ENCODE assay signal across 35 cellular contexts in the genomic region with DNA sequence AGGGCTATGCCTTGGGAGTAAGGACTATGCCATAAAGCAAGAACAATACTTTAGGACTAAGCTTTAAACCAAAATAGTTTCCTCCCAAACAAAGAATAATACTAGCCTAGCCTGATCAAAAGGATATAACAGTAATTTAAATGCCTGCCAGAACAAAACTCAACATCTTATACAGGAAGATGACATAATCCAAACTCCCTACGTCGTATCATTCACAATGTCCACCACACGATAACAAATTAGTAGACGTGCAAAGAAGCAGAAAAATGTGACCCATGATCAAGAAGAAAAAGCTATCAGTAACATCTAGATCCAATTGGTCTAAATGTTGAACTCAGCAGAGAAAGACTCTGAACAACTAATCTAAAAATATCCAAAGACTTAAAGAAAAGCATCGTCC.
"Had no signal": no experiment of that assay in that cellular context is flagged by ENCODE, and none has a peak within 500 bp of the region (broad histone marks: within the 10 kb centered on the region; RNA-seq: fewer than 3 reads in every experiment).

No MANE protein-coding gene starts in this region.

- FAIRE-seq: astrocyte, TTC549 had no signal

- H3K27me3 ChIP-seq: adrenal gland, body of pancreas, brain microvascular endothelial cell, breast epithelium had no signal

- H3K4me1 ChIP-seq: adrenal gland, body of pancreas, breast epithelium had no signal

- H3K27ac Mint-ChIP-seq: activated B cell treated with CpG ODN at 0.5 μM for 24 hours; activated CD4-positive, alpha-beta memory T cell treated with anti-CD3 and anti-CD28 coated beads for 36 hours; activated CD4-positive, alpha-beta T cell treated with anti-CD3 and anti-CD28 coated beads, Interleukin-2, amount 10 ng/mL, durations not matched to agents 24 days and 14 days; activated CD8-positive, alpha-beta T cell treated with anti-CD3 and anti-CD28 coated beads for 36 hours; activated naive CD4-positive, alpha-beta T cell treated with anti-CD3 and anti-CD28 coated beads for 36 hours; activated naive CD4-positive, alpha-beta T cell treated with anti-CD3 and anti-CD28 coated beads, Interleukin-2, amount 50 U/mL, for 72 hours; activated naive CD8-positive, alpha-beta T cell treated with anti-CD3 and anti-CD28 coated beads for 36 hours; activated T-cell treated with anti-CD3 and anti-CD28 coated beads, Interleukin-2, amount 50 U/mL, for 72 hours; activated T-helper 1 cell treated with anti-CD3 and anti-CD28 coated beads, Interleukin-12 subunit alpha, Interleukin-12 subunit beta, Interleukin-2, Interleukin-4 antibody, amounts not matched to agents 30 ng/mL and 10 ng/mL and 1 ng/mL, durations not matched to agents 14 hours and 24 hours and 36 hours; activated T-helper 17 cell treated with anti-CD3 and anti-CD28 coated beads, Interleukin-2, amount 50 U/mL, for 72 hours; T-helper 2 cell treated with Interferon-gamma antibody and Interleukin-4, amounts not matched to agents 5 μg/mL and 100 μg/mL, for 36 hours had no signal

- H3K36me3 ChIP-seq: adrenal gland, brain microvascular endothelial cell, breast epithelium had no signal

- ATAC-seq: activated CD8-positive, alpha-beta T cell treated with anti-CD3 and anti-CD28 coated beads for 36 hours; activated naive CD4-positive, alpha-beta T cell treated with anti-CD3 and anti-CD28 coated beads, Interleukin-2, amount 50 U/mL, for 72 hours; activated T-cell treated with anti-CD3 and anti-CD28 coated beads, Interleukin-2, amount 50 U/mL, for 4 hours; activated T-cell treated with anti-CD3 and anti-CD28 coated beads, Interleukin-2, amount 50 U/mL, for 72 hours; activated T-helper 17 cell treated with anti-CD3 and anti-CD28 coated beads, Interleukin-2, amount 50 U/mL, for 72 hours; body of pancreas had no signal

- DNase-seq: activated B cell treated with CpG ODN at 0.5 μM for 24 hours; activated CD4-positive, alpha-beta memory T cell treated with anti-CD3 and anti-CD28 coated beads for 36 hours; activated CD4-positive, alpha-beta T cell treated with anti-CD3 and anti-CD28 coated beads for 4 hours; activated CD4-positive, alpha-beta T cell treated with anti-CD3 and anti-CD28 coated beads, Interleukin-2, amount 10 ng/mL, durations not matched to agents 24 days and 14 days; activated CD4-positive, alpha-beta T cell treated with anti-CD3 and anti-CD28 coated beads, Interleukin-2, amount 50 U/mL, for 1 hour; activated CD4-positive, alpha-beta T cell treated with anti-CD3 and anti-CD28 coated beads, Interleukin-2, amount 50 U/mL, for 4 hours; activated CD4-positive, CD25-positive, alpha-beta regulatory T cell treated with anti-CD3 and anti-CD28 coated beads, Interleukin-2, amount 50 U/mL, for 72 hours; activated CD8-positive, alpha-beta memory T cell treated with anti-CD3 and anti-CD28 coated beads, Interleukin-2, amount 50 U/mL, for 4 hours; activated CD8-positive, alpha-beta T cell treated with anti-CD3 and anti-CD28 coated beads for 36 hours; activated effector memory CD4-positive, alpha-beta T cell treated with anti-CD3 and anti-CD28 coated beads, Interleukin-2, amount 50 U/mL, for 16 hours; activated gamma-delta T cell treated with Interleukin-2 at 50 U/mL for 16 hours; activated naive CD4-positive, alpha-beta T cell; activated naive CD4-positive, alpha-beta T cell treated with anti-CD3 and anti-CD28 coated beads for 36 hours; activated naive CD4-positive, alpha-beta T cell treated with anti-CD3 and anti-CD28 coated beads, Interleukin-2, amount 50 U/mL, for 16 hours; activated naive CD8-positive, alpha-beta T cell treated with anti-CD3 and anti-CD28 coated beads for 36 hours; activated T-cell treated with anti-CD3 and anti-CD28 coated beads for 4 hours; activated T-cell treated with anti-CD3 and anti-CD28 coated beads, Interleukin-2, amount 50 U/mL, for 1 hour; activated T-cell treated with anti-CD3 and anti-CD28 coated beads, Interleukin-2, amount 50 U/mL, for 4 hours; activated T-cell treated with anti-CD3 and anti-CD28 coated beads, Interleukin-2, amount 50 U/mL, for 72 hours; adrenal gland; amniotic stem cell; aorta; body of pancreas; brain microvascular endothelial cell; central memory CD4-positive, alpha-beta T cell; T-helper 2 cell; T-helper 9 cell had no signal

- H3K4me3 ChIP-seq: adrenal gland, body of pancreas, breast epithelium had no signal

- H3K9me3 ChIP-seq: adrenal gland, body of pancreas, breast epithelium had no signal

- H3K27me3 Mint-ChIP-seq: activated B cell treated with CpG ODN at 0.5 μM for 24 hours; activated CD4-positive, alpha-beta memory T cell treated with anti-CD3 and anti-CD28 coated beads for 36 hours; activated T-helper 17 cell treated with anti-CD3 and anti-CD28 coated beads, Interleukin-2, amount 50 U/mL, for 72 hours had no signal

- H3K4me3 Mint-ChIP-seq: activated B cell treated with CpG ODN at 0.5 μM for 24 hours; activated CD4-positive, alpha-beta memory T cell treated with anti-CD3 and anti-CD28 coated beads for 36 hours; activated CD4-positive, alpha-beta T cell treated with anti-CD3 and anti-CD28 coated beads, Interleukin-2, amount 10 ng/mL, durations not matched to agents 24 days and 14 days; activated CD8-positive, alpha-beta T cell treated with anti-CD3 and anti-CD28 coated beads for 36 hours; activated naive CD4-positive, alpha-beta T cell treated with anti-CD3 and anti-CD28 coated beads for 36 hours; activated naive CD8-positive, alpha-beta T cell treated with anti-CD3 and anti-CD28 coated beads for 36 hours; activated T-cell treated with anti-CD3 and anti-CD28 coated beads, Interleukin-2, amount 50 U/mL, for 4 hours; activated T-cell treated with anti-CD3 and anti-CD28 coated beads, Interleukin-2, amount 50 U/mL, for 72 hours; activated T-helper 1 cell treated with anti-CD3 and anti-CD28 coated beads, Interleukin-12 subunit alpha, Interleukin-12 subunit beta, Interleukin-2, Interleukin-4 antibody, amounts not matched to agents 30 ng/mL and 10 ng/mL and 1 ng/mL, durations not matched to agents 14 hours and 24 hours and 36 hours; activated T-helper 17 cell treated with anti-CD3 and anti-CD28 coated beads, Interleukin-2, amount 50 U/mL, for 72 hours; T-helper 2 cell treated with Interferon-gamma antibody and Interleukin-4, amounts not matched to agents 5 μg/mL and 100 μg/mL, for 36 hours had no signal

- H3K9me3 Mint-ChIP-seq: activated B cell treated with CpG ODN at 0.5 μM for 24 hours; activated CD4-positive, alpha-beta memory T cell treated with anti-CD3 and anti-CD28 coated beads for 36 hours; activated CD4-positive, alpha-beta T cell treated with anti-CD3 and anti-CD28 coated beads, Interleukin-2, amount 10 ng/mL, durations not matched to agents 24 days and 14 days; activated CD8-positive, alpha-beta T cell treated with anti-CD3 and anti-CD28 coated beads for 36 hours; activated naive CD4-positive, alpha-beta T cell treated with anti-CD3 and anti-CD28 coated beads for 36 hours; activated naive CD4-positive, alpha-beta T cell treated with anti-CD3 and anti-CD28 coated beads, Interleukin-2, amount 50 U/mL, for 72 hours; activated naive CD8-positive, alpha-beta T cell treated with anti-CD3 and anti-CD28 coated beads for 36 hours; activated T-cell treated with anti-CD3 and anti-CD28 coated beads, Interleukin-2, amount 50 U/mL, for 4 hours; activated T-cell treated with anti-CD3 and anti-CD28 coated beads, Interleukin-2, amount 50 U/mL, for 72 hours; activated T-helper 1 cell treated with anti-CD3 and anti-CD28 coated beads, Interleukin-12 subunit alpha, Interleukin-12 subunit beta, Interleukin-2, Interleukin-4 antibody, amounts not matched to agents 30 ng/mL and 10 ng/mL and 1 ng/mL, durations not matched to agents 14 hours and 24 hours and 36 hours; activated T-helper 17 cell treated with anti-CD3 and anti-CD28 coated beads, Interleukin-2, amount 50 U/mL, for 72 hours; T-helper 2 cell treated with Interferon-gamma antibody and Interleukin-4, amounts not matched to agents 5 μg/mL and 100 μg/mL, for 36 hours had no signal

- H3K27ac ChIP-seq: adrenal gland, body of pancreas, brain microvascular endothelial cell, breast epithelium, VCaP had no signal

- H3K4me1 Mint-ChIP-seq: activated T-helper 17 cell treated with anti-CD3 and anti-CD28 coated beads, Interleukin-2, amount 50 U/mL, for 72 hours had no signal

- H3K36me3 Mint-ChIP-seq: activated CD4-positive, alpha-beta memory T cell treated with anti-CD3 and anti-CD28 coated beads for 36 hours; activated naive CD4-positive, alpha-beta T cell treated with anti-CD3 and anti-CD28 coated beads, Interleukin-2, amount 50 U/mL, for 72 hours; activated naive CD8-positive, alpha-beta T cell treated with anti-CD3 and anti-CD28 coated beads for 36 hours had no signal
